21 cellular contexts compared by ENCODE assay signal in genomic region chr11:8927233-8927632, GRCh38. TPM values are rescaled to one million over a fixed set of nuclear protein-coding genes. Genes with fewer than 3 reads are reported as not detected.
A peak's percentile ranks its signal among the peaks of the same experiment; 100 is the strongest.
DNase-seq lines count a peak whose midpoint lies in the region; ATAC-seq and TF ChIP-seq lines count a peak whose summit lies in the region.
"Had no signal": no experiment of that assay in that cellular context is flagged by ENCODE, and none has a peak within 500 bp of the region (broad histone marks: within the 10 kb centered on the region; RNA-seq: fewer than 3 reads in every experiment).

No MANE protein-coding gene starts in this region.

- ATAC-seq in WTC11 (no peak), HG03520 (IDR thresholded peaks at IDR 0.05; ENCODE audit: unreplicated experiment) (no peak)

- H3K4me3 Mint-ChIP-seq in WTC11 = no peak overlapping the region
- no peak overlapping the region for H3K4me3 Mint-ChIP-seq in neural crest cell
- H3K4me3 Mint-ChIP-seq: CD4-positive, CD25-positive, alpha-beta regulatory T cell; CD8-positive, alpha-beta memory T cell; HFFc6; IgD-negative memory B cell had no signal

- H3K9me3 Mint-ChIP-seq in WTC11 = no peaks in the 10 kb centered on the region
- no peaks in the 10 kb centered on the region for H3K9me3 Mint-ChIP-seq in neural crest cell
- H3K9me3 Mint-ChIP-seq: CD4-positive, CD25-positive, alpha-beta regulatory T cell; CD8-positive, alpha-beta memory T cell; IgD-negative memory B cell had no signal

- no peak overlapping the region for H3K4me3 ChIP-seq in HEK293 (ENCODE audit: low read depth, low read length)

- DNase-seq in WTC11 (ENCODE audit: low spot score) (no peak), neural crest cell (ENCODE audit: low read depth, low spot score) (no peak), NCI-H146 (lab: John Stamatoyannopoulos, UW) (no peak), NCI-H82 (lab: John Stamatoyannopoulos, UW) (no peak)
- DNase-seq: BE2C; C1 segment of cervical spinal cord; CD4-positive, CD25-positive, alpha-beta regulatory T cell; CD8-positive, alpha-beta memory T cell; COR-L47; DMS 273 treated with DMSO at 0.1 percent for 48 hours; DMS53; DND-41; EL; HCEC 1CT; HFFc6 had no signal

- H3K27ac ChIP-seq in HEK293 (ENCODE audit: extremely low read depth, low read depth, low read length) = no peak overlapping the region

- CTCF ChIA-PET in HEK293 (lab: Yijun Ruan, JAX) = no interaction called here
- CTCF ChIA-PET in WTC11 (lab: Charles Lee) = no interaction called here

- H3K27ac Mint-ChIP-seq in WTC11 (peak overlapping the region; percentile 22), neural crest cell (ENCODE audit: unreplicated experiment) (peak overlapping the region; percentile 41)
- H3K27ac Mint-ChIP-seq: CD8-positive, alpha-beta memory T cell; HFFc6; IgD-negative memory B cell had no signal

- H3K36me3 ChIP-seq in HEK293 (ENCODE audit: control insufficient read depth in 2 of 2, insufficient read depth in 1 of 2, low read length in 2 of 2) = peaks cover 0 to 47% of the 10 kb centered on the region in 2 experiments; a peak in 1 of 3 replicates
- H3K36me3 ChIP-seq: BE2C had no signal

- POLR2A ChIA-PET in HEK293 (lab: Yijun Ruan, JAX) = no interaction called here
- POLR2A ChIA-PET in WTC11 (lab: Charles Lee) = no interaction called here

- no peaks in the 10 kb centered on the region for H3K27me3 Mint-ChIP-seq in WTC11 (ENCODE audit: low read depth)
- no peaks in the 10 kb centered on the region for H3K27me3 Mint-ChIP-seq in neural crest cell (ENCODE audit: low read depth)
- H3K27me3 Mint-ChIP-seq: CD4-positive, CD25-positive, alpha-beta regulatory T cell; CD8-positive, alpha-beta memory T cell; IgD-negative memory B cell had no signal

- H3K9me3 ChIP-seq in HEK293 (ENCODE audit: control insufficient read depth, insufficient read depth, low read depth, low read length) = no peaks in the 10 kb centered on the region
- H3K9me3 ChIP-seq: BE2C had no signal

- peaks cover 6% of the 10 kb centered on the region for H3K4me1 Mint-ChIP-seq in WTC11
- H3K4me1 Mint-ChIP-seq in neural crest cell = no peaks in the 10 kb centered on the region
- H3K4me1 Mint-ChIP-seq: CD4-positive, CD25-positive, alpha-beta regulatory T cell; CD8-positive, alpha-beta memory T cell; IgD-negative memory B cell had no signal

- no peak for TF ChIP-seq CTCF in HEK293 (tag by site-specific recombination; IDR thresholded peaks at IDR 0.05)
- TF ChIP-seq CTCF in WTC11 (IDR thresholded peaks at IDR 0.05) = no peak
- TF ChIP-seq CTCF in neural crest cell (conservative IDR thresholded peaks at IDR 0.05) = no peak

- H3K4me1 ChIP-seq in HEK293 (ENCODE audit: control insufficient read depth, insufficient read depth, low read length) = no peaks in the 10 kb centered on the region
- H3K4me1 ChIP-seq: BE2C had no signal

- H3K36me3 Mint-ChIP-seq in WTC11 = no peaks in the 10 kb centered on the region; the same call in 1 of the 2 replicates
- H3K36me3 Mint-ChIP-seq in neural crest cell (ENCODE audit: low read depth) = peaks cover 2% of the 10 kb centered on the region

TF ChIP-seq in HEK293, 187 proteins besides CTCF, POLR2A, EP300 and RAD21:
- TF ChIP-seq ZBTB11 (tag by site-specific recombination; conservative IDR thresholded peaks at IDR 0.05; ENCODE audit: low read depth) (0 out of 2 replicates have a peak, but pooled peaks have one; percentile 32), ZNF747 (tag by site-specific recombination; IDR thresholded peaks at IDR 0.05) (no peak)

TF ChIP-seq in WTC11, 78 proteins besides CTCF, POLR2A, EP300 and RAD21:
- no peak for TF ChIP-seq ZNF425 (CRISPR knock-in tag; conservative IDR thresholded peaks at IDR 0.05)
- no peak for TF ChIP-seq FOXP1 (CRISPR knock-in tag; IDR thresholded peaks at IDR 0.05; ENCODE audit: borderline replicate concordance)
- TF ChIP-seq PRDM15 (CRISPR knock-in tag; IDR thresholded peaks at IDR 0.05) = peak; percentile 56

RNA-seq across cellular contexts. Expression of gene C11orf16, which starts 5.5 kb away (rescaled TPM):
- total RNA-seq in WTC11 (2021) (0.11 to 0.42 TPM in 2 of 3 replicates, not detected in the other), neural crest cell (not detected in 2 replicates)
- total RNA-seq: CD4-positive, CD25-positive, alpha-beta regulatory T cell; CD8-positive, alpha-beta memory T cell; G401; H4; HFFc6 had no signal

RNA-seq across cellular contexts. Expression of gene ASCL3, which starts 15.6 kb away (rescaled TPM):
- total RNA-seq in WTC11 (2021) (not detected in 3 replicates), neural crest cell (not detected in 2 replicates)
- total RNA-seq: A172; CD4-positive, CD25-positive, alpha-beta regulatory T cell; CD8-positive, alpha-beta memory T cell; G401; H4; HFFc6 had no signal

RNA-seq across cellular contexts. Expression of gene AKIP1, which starts 16.2 kb away (rescaled TPM):
- total RNA-seq in WTC11 (2021) (21.1 to 26.0 TPM (median 22.0 TPM) in 3 replicates), neural crest cell (29.7 and 31.5 TPM in 2 replicates)

RNA-seq across cellular contexts. Expression of gene TMEM9B, which starts 37.0 kb away (rescaled TPM):
- total RNA-seq in WTC11 (2021) (8.7 to 10.2 TPM (median 8.9 TPM) in 3 replicates), neural crest cell (14.3 and 15.7 TPM in 2 replicates)
